Comparison of ENCODE assay signal across 27 cellular contexts in genomic region chr22:41110968-41111367, GRCh38.
"Had no signal": no experiment of that assay in that cellular context is flagged by ENCODE, and none has a peak within 500 bp of the region (broad histone marks: within the 10 kb centered on the region; RNA-seq: fewer than 3 reads in every experiment).

No MANE protein-coding gene starts in this region.

- H3K4me1 ChIP-seq: parathyroid adenoma had no signal

- H3K9me3 ChIP-seq: heart left ventricle, left lung, lower lobe of right lung, right atrium auricular region, right lobe of liver, stomach, testis, thyroid gland, transverse colon, upper lobe of right lung had no signal

- H3K36me3 ChIP-seq: right atrium auricular region had no signal

- H3K27me3 ChIP-seq: heart left ventricle, left lung, right atrium auricular region, right lobe of liver, stomach, testis, thyroid gland, transverse colon, upper lobe of right lung had no signal

- H3K9ac ChIP-seq: parathyroid adenoma had no signal

- H2AFZ ChIP-seq: parathyroid adenoma had no signal

- DNase-seq: heart left ventricle; hypothalamus; immature natural killer cell; kidney; left colon; left lung; lower lobe of right lung; mammary epithelial cell; mesendoderm; naive thymus-derived CD4-positive, alpha-beta T cell; occipital lobe; right lobe of liver; stimulated activated CD4-positive, alpha-beta T cell treated with anti-CD3 and anti-CD28 coated beads, Interleukin-12 subunit alpha, Interleukin-12 subunit beta, amount 100 ng/mL, for 4 hours; stimulated activated CD4-positive, alpha-beta T cell treated with anti-CD3 and anti-CD28 coated beads, Interleukin-15, amount 100 ng/mL, for 24 hours; stimulated activated CD4-positive, alpha-beta T cell treated with anti-CD3 and anti-CD28 coated beads, Interleukin-2, amount 100 ng/mL, for 24 hours; stimulated activated CD4-positive, alpha-beta T cell treated with anti-CD3 and anti-CD28 coated beads, Interleukin-4, amount 100 ng/mL, for 1 hour; stimulated activated naive B cell treated with anti-CD40 and anti-IgM and Interleukin-4, amounts not matched to agents 10 μg/mL and 1 μg/mL and 100 μg/mL, for 72 hours; stimulated activated naive CD8-positive, alpha-beta T cell treated with anti-CD3 and anti-CD28 coated beads, Interleukin-15, Interleukin-2, amounts not matched to agents 100 U/mL and 50 U/mL, for 24 hours; stomach; testis; thyroid gland; transverse colon; upper lobe of right lung had no signal

- H3K4me3 ChIP-seq: heart left ventricle, left lung, lower lobe of right lung, right atrium auricular region, right lobe of liver, skin epidermis, stomach, testis, thyroid gland, transverse colon, upper lobe of right lung had no signal

- H3K27ac ChIP-seq: heart left ventricle, left lung, lower lobe of right lung, parathyroid adenoma, right atrium auricular region, right lobe of liver, skin epidermis, stomach, testis, thyroid gland, transverse colon, upper lobe of right lung had no signal

- ATAC-seq: heart left ventricle; left colon; left lung; lower lobe of right lung; naive thymus-derived CD4-positive, alpha-beta T cell; natural killer cell treated with Interleukin-12 subunit alpha and Interleukin-12 subunit beta and Interleukin-15 and Interleukin-18, amount 100 ng/mL, for 72 hours; right lobe of liver; stimulated activated naive B cell treated with anti-CD40 and anti-IgM and Interleukin-4, amounts not matched to agents 10 μg/mL and 1 μg/mL and 100 μg/mL, for 72 hours; stimulated activated naive CD8-positive, alpha-beta T cell treated with anti-CD3 and anti-CD28 coated beads, Interleukin-15, Interleukin-2, amounts not matched to agents 100 U/mL and 50 U/mL, for 24 hours; upper lobe of right lung had no signal
